8 cellular contexts compared by ENCODE assay signal in genomic region chr2:134119117-134119671, GRCh38.
DNase-seq lines count a peak whose midpoint lies in the region; ATAC-seq and TF ChIP-seq lines count a peak whose summit lies in the region.

No MANE protein-coding gene starts in this region.

- intact Hi-C loops in CD4-positive, alpha-beta T cell (cut with DNase I, micrococcal nuclease), result loop anchor here (2.0 to 10.0 kb wide), 5 partner anchors 88 to 778 kb away; no protein-coding TSS in a partner anchor

- CTCF ChIA-PET in CD4-positive, alpha-beta T cell (lab: Charles Lee), result interaction anchor here (0.7 to 6.0 kb wide), 19 partner anchors 9 to 332 kb away, joined by 3 to 55 read pairs (median 5); partner anchors contain the start of gene MGAT5

- ATAC-seq in CD4-positive, alpha-beta T cell (ENCODE audit: poor library complexity), result peak; percentile 2
- ATAC-seq in GM21367 (IDR thresholded peaks at IDR 0.05; ENCODE audit: unreplicated experiment) (peak; percentile 6), HG03571 (IDR thresholded peaks at IDR 0.05; ENCODE audit: unreplicated experiment) (peak; percentile 6)

- H3K9ac ChIP-seq in muscle layer of colon (ENCODE audit: low read length), result peak overlapping the region; percentile 61

- H3K27me3 Mint-ChIP-seq in CD4-positive, alpha-beta T cell, result no peaks in the 10 kb centered on the region
- peaks cover 8% of the 10 kb centered on the region for H3K27me3 Mint-ChIP-seq in brain

- H3K9me3 ChIP-seq in CD4-positive, alpha-beta T cell (ENCODE audit: control insufficient read depth, low read length), result no peaks in the 10 kb centered on the region
- no peaks in the 10 kb centered on the region for H3K9me3 ChIP-seq in muscle layer of colon (ENCODE audit: low read length)

- POLR2A ChIA-PET in CD4-positive, alpha-beta T cell (lab: Charles Lee), result interaction anchor here (0.8 to 4.2 kb wide), 18 partner anchors 8 to 799 kb away, joined by 3 to 50 read pairs (median 6); partner anchors contain the start of gene CCNT2

- H3K27ac Mint-ChIP-seq in CD4-positive, alpha-beta T cell, result peak overlapping the region; percentile 93
- peak overlapping the region; percentile 82 to 97 (median 93) for H3K27ac Mint-ChIP-seq in brain

- H3K4me3 ChIP-seq in muscle layer of colon (ENCODE audit: low read depth in 1 of 2, low read length in 2 of 2), result peak overlapping the region; percentile 67 to 88

- H3K4me3 Mint-ChIP-seq in CD4-positive, alpha-beta T cell, result peak overlapping the region; percentile 100
- H3K4me3 Mint-ChIP-seq in brain, result peak overlapping the region; percentile 86 to 99 (median 95)

- H3K4me1 ChIP-seq in muscle layer of colon (ENCODE audit: insufficient read depth, low read length), result peaks cover 26% of the 10 kb centered on the region

- H3K9me3 Mint-ChIP-seq in CD4-positive, alpha-beta T cell, result no peaks in the 10 kb centered on the region
- H3K9me3 Mint-ChIP-seq in brain, result no peaks in the 10 kb centered on the region

- H3K27ac ChIP-seq in CD4-positive, alpha-beta T cell (ENCODE audit: low read depth, low read length), result peak overlapping the region; percentile 40
- no peak overlapping the region for H3K27ac ChIP-seq in muscle layer of colon (ENCODE audit: low read depth, low read length)

- H3K27me3 ChIP-seq in CD4-positive, alpha-beta T cell (ENCODE audit: control insufficient read depth, insufficient read depth, low read length), result no peaks in the 10 kb centered on the region
- H3K27me3 ChIP-seq in muscle layer of colon (ENCODE audit: control insufficient read depth in 1 of 2, insufficient read depth in 2 of 2, low read length in 2 of 2), result no peaks in the 10 kb centered on the region

- no peak for DNase-seq in CD4-positive, alpha-beta T cell
- DNase-seq in iPS-NIHi11 (ENCODE audit: low spot score) (no peak), DMS79 treated with DMSO at 0.1 percent for 48 hours (lab: John Stamatoyannopoulos, UW) (no peak), NCI-H2196 (lab: John Stamatoyannopoulos, UW; ENCODE audit: unreplicated experiment) (no peak)

- H3K36me3 ChIP-seq in muscle layer of colon (ENCODE audit: insufficient read depth, low read length), result no peaks in the 10 kb centered on the region

- peaks cover 15% of the 10 kb centered on the region for H3K36me3 Mint-ChIP-seq in CD4-positive, alpha-beta T cell (ENCODE audit: low read depth)
- H3K36me3 Mint-ChIP-seq in brain, result no peaks in the 10 kb centered on the region

- no peak for TF ChIP-seq CTCF in CD4-positive, alpha-beta T cell (IDR thresholded peaks at IDR 0.05)
- peak in 1 of 2 experiments; percentile 11 for TF ChIP-seq CTCF in brain (conservative IDR thresholded peaks at IDR 0.05)

- peaks cover 46% of the 10 kb centered on the region for H3K4me1 Mint-ChIP-seq in CD4-positive, alpha-beta T cell (ENCODE audit: low read depth)
- H3K4me1 Mint-ChIP-seq in brain, result peaks cover 49% of the 10 kb centered on the region
